Comparison of ENCODE assay signal across 9 cellular contexts in the genomic region with DNA sequence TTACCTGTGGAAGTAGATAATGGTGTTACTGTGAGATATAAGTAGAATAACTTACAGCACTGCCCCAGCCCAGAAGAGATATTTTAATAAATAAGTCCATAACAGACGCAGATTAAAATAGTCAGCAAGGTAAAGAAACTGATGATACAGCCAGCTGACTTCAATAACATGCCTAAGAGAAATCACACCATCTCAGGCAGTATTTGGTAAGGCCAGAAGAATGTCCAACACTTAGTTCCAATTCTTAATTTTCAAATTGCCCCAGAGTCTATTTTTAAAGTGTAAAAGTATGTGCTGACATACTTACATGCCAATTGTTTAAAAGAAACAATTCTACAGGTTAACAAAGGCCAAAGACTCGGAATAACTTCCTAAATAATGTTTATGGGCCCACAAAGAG. TPM values are rescaled to one million over a fixed set of nuclear protein-coding genes. Genes with fewer than 3 reads are reported as not detected.
DNase-seq lines count a peak whose midpoint lies in the region; ATAC-seq, FAIRE-seq and TF ChIP-seq lines count a peak whose summit lies in the region.
"Had no signal": no experiment of that assay in that cellular context is flagged by ENCODE, and none has a peak within 500 bp of the region (broad histone marks: within the 10 kb centered on the region; RNA-seq: fewer than 3 reads in every experiment).

No MANE protein-coding gene starts in this region.

- H3K4me3 ChIP-seq in fibroblast of pulmonary artery (replicated peaks; ENCODE audit: low read depth, low read length) (peak overlapping the region; percentile 76), skeletal muscle satellite cell (ENCODE audit: low read length) (peak overlapping the region; percentile 89)

- POLR2A ChIA-PET in T-cell (lab: Charles Lee), result no interaction called here

- no peak for TF ChIP-seq POLR2A in H54 (IDR thresholded peaks at IDR 0.05; ENCODE audit: low read depth, low read length)

- H3K36me3 ChIP-seq in skeletal muscle satellite cell (ENCODE audit: insufficient read depth, low read length), result peaks cover 3% of the 10 kb centered on the region

- peak overlapping the region; percentile 92 for H3K9ac ChIP-seq in skeletal muscle satellite cell (ENCODE audit: low read depth, low read length)

- H3K9me3 Mint-ChIP-seq in T-cell, result no peaks in the 10 kb centered on the region

- no peaks in the 10 kb centered on the region for H3K27me3 ChIP-seq in skeletal muscle satellite cell (ENCODE audit: control insufficient read depth, insufficient read depth, low read length)

- CTCF ChIA-PET in T-cell (lab: Charles Lee), result no interaction called here

- no peaks in the 10 kb centered on the region for H3K36me3 Mint-ChIP-seq in T-cell

- H3K9me3 ChIP-seq in skeletal muscle satellite cell (replicated peaks; ENCODE audit: low read length), result no peaks in the 10 kb centered on the region

- peaks cover 16 to 27% (median 20%) of the 10 kb centered on the region in 3 donors for H3K4me1 Mint-ChIP-seq in T-cell

- no peak for TF ChIP-seq CTCF in fibroblast of pulmonary artery (IDR thresholded peaks at IDR 0.05; ENCODE audit: low read length, missing control alignments)

- H3K4me1 ChIP-seq in skeletal muscle satellite cell (ENCODE audit: control insufficient read depth, insufficient read depth, low read length), result peaks cover 14% of the 10 kb centered on the region

- peak; percentile 23 for FAIRE-seq in H54 (lab: Jason Lieb, UNC)

- H3K27ac Mint-ChIP-seq in T-cell, result no peak overlapping the region

- peak overlapping the region; percentile 95 for H3K4me2 ChIP-seq in skeletal muscle satellite cell (ENCODE audit: low read length)

- H3K27me3 Mint-ChIP-seq in T-cell, result peaks cover 54 to 61% of the 10 kb centered on the region in 2 donors

- H3K4me3 Mint-ChIP-seq in T-cell, result peak overlapping the region in 2 of 3 donors; percentile 81 to 83

- ATAC-seq in T-cell (replicated peaks in 1 of 4), result no peak

- DNase-seq in H54 (ENCODE audit: insufficient read length, low spot score), result no peak
- DNase-seq in T-cell, result no peak
- peak; percentile 24 for DNase-seq in fibroblast of pulmonary artery (ENCODE audit: low read depth)
- DNase-seq in activated CD4-positive, CD25-positive, alpha-beta regulatory T cell treated with anti-CD3 and anti-CD28 coated beads, Interleukin-2, amount 50 U/mL, for 72 hours, result no peak
- no peak for DNase-seq in DMS79 treated with DMSO at 0.1 percent for 48 hours (lab: John Stamatoyannopoulos, UW)
- DNase-seq in stimulated activated CD4-positive, alpha-beta T cell treated with anti-CD3 and anti-CD28 coated beads, Interleukin-15, amount 100 ng/mL, for 24 hours, result no peak
- DNase-seq in anterior cingulate cortex (lab: John Stamatoyannopoulos, UW), result no peak
- DNase-seq: NCI-H2107 had no signal

RNA-seq across cellular contexts. Expression of a gene that starts 1.6 kb away (rescaled TPM):
- 1 to 10 TPM in 2 of 5 donors, under 1 TPM in 3; 0.26 to 2.7 (median 0.73) TPM for total RNA-seq in T-cell
- 62.5 and 66.7 TPM in 2 replicates for total RNA-seq in skeletal muscle satellite cell (2012; rRNA removed)
